8 cellular contexts compared by ENCODE assay signal in genomic region chr3:186849392-186849975, GRCh38. TPM values are rescaled to one million over a fixed set of nuclear protein-coding genes. Genes with fewer than 3 reads are reported as not detected.
A peak's percentile ranks its signal among the peaks of the same experiment; 100 is the strongest.
DNase-seq lines count a peak whose midpoint lies in the region; ATAC-seq and TF ChIP-seq lines count a peak whose summit lies in the region.

No MANE protein-coding gene starts in this region.

- no peak overlapping the region for H3K4me3 ChIP-seq in cardiac muscle cell

- H3K27me3 Mint-ChIP-seq in stimulated activated naive CD8-positive, alpha-beta T cell treated with anti-CD3 and anti-CD28 coated beads, Interleukin-15, amount 100 ng/mL, for 72 hours: peaks cover 8% of the 10 kb centered on the region
- peaks cover 22% of the 10 kb centered on the region for H3K27me3 Mint-ChIP-seq in mesothelial cell of epicardium (ENCODE audit: low read depth)

- DNase-seq in COR-L47 (lab: John Stamatoyannopoulos, UW) (peak; percentile 37), Kasumi-1 (lab: John Stamatoyannopoulos, UW) (peak; percentile 54 to 76), cardiac muscle cell (ENCODE audit: low read depth in 1 of 2, low spot score in 1 of 2) (peak; percentile 59 to 62), mesothelial cell of epicardium (ENCODE audit: low spot score in 2 of 2, unreplicated experiment in 2 of 2) (no peak), substantia nigra (lab: John Stamatoyannopoulos, UW) (no peak)
- peak in 1 of 2 donors; percentile 14 for DNase-seq in stimulated activated naive CD8-positive, alpha-beta T cell treated with anti-CD3 and anti-CD28 coated beads, Interleukin-15, amount 100 ng/mL, for 72 hours

- peaks cover 7 to 10% of the 10 kb centered on the region in 2 donors for H3K9me3 Mint-ChIP-seq in stimulated activated naive CD8-positive, alpha-beta T cell treated with anti-CD3 and anti-CD28 coated beads, Interleukin-15, amount 100 ng/mL, for 72 hours
- no peaks in the 10 kb centered on the region for H3K9me3 Mint-ChIP-seq in mesothelial cell of epicardium

- no peak overlapping the region for H3K4me3 Mint-ChIP-seq in stimulated activated naive CD8-positive, alpha-beta T cell treated with anti-CD3 and anti-CD28 coated beads, Interleukin-15, amount 100 ng/mL, for 72 hours
- H3K4me3 Mint-ChIP-seq in mesothelial cell of epicardium: no peak overlapping the region

- TF ChIP-seq CTCF in cardiac muscle cell (IDR thresholded peaks at IDR 0.05; ENCODE audit: low read depth, low read length): peak; percentile 41
- no peak for TF ChIP-seq CTCF in mesothelial cell of epicardium (IDR thresholded peaks at IDR 0.05; ENCODE audit: unreplicated experiment)

- H3K27ac ChIP-seq in cardiac muscle cell: no peak overlapping the region
- no peak overlapping the region for H3K27ac ChIP-seq in substantia nigra (ENCODE audit: low read depth, low read length, poor library complexity, severe bottlenecking)

- peak overlapping the region in 1 of 2 donors; percentile 64 for H3K27ac Mint-ChIP-seq in stimulated activated naive CD8-positive, alpha-beta T cell treated with anti-CD3 and anti-CD28 coated beads, Interleukin-15, amount 100 ng/mL, for 72 hours
- H3K27ac Mint-ChIP-seq in mesothelial cell of epicardium: no peak overlapping the region

- H3K9me3 ChIP-seq in cardiac muscle cell (ENCODE audit: low read depth): no peaks in the 10 kb centered on the region

- peaks cover 16% of the 10 kb centered on the region for H3K4me1 Mint-ChIP-seq in stimulated activated naive CD8-positive, alpha-beta T cell treated with anti-CD3 and anti-CD28 coated beads, Interleukin-15, amount 100 ng/mL, for 72 hours
- H3K4me1 Mint-ChIP-seq in mesothelial cell of epicardium: no peaks in the 10 kb centered on the region

- no peaks in the 10 kb centered on the region for H3K27me3 ChIP-seq in cardiac muscle cell

- no peaks in the 10 kb centered on the region for H3K36me3 ChIP-seq in cardiac muscle cell

- H3K4me1 ChIP-seq in cardiac muscle cell (ENCODE audit: low read depth): no peaks in the 10 kb centered on the region

- H3K36me3 Mint-ChIP-seq in mesothelial cell of epicardium: no peaks in the 10 kb centered on the region

- peak; percentile 63 for ATAC-seq in GM18873 (IDR thresholded peaks at IDR 0.05; ENCODE audit: low FRiP score, unreplicated experiment)
- peak; percentile 82 for ATAC-seq in SK-N-SH treated with all-trans-retinoic acid at 6 μM for 48 hours
- ATAC-seq in stimulated activated naive CD8-positive, alpha-beta T cell treated with anti-CD3 and anti-CD28 coated beads, Interleukin-15, amount 100 ng/mL, for 72 hours: peak; percentile 94

TF ChIP-seq in SK-N-SH treated with all-trans-retinoic acid at 6 μM for 48 hours, 23 proteins besides CTCF, POLR2A, EP300 and RAD21:
- no peak for TF ChIP-seq SNAI2 (CRISPR knock-in tag; IDR thresholded peaks at IDR 0.05)

RNA-seq across cellular contexts. Expression of gene ADIPOQ, which starts 7.0 kb away (rescaled TPM):
- not detected in 2 replicates for total RNA-seq in cardiac muscle cell
- polyA plus RNA-seq in cardiac muscle cell: not detected in 2 replicates
- total RNA-seq in mesothelial cell of epicardium: not detected in 3 replicates

RNA-seq across cellular contexts. Expression of gene RFC4, which starts 43.2 kb away (rescaled TPM):
- total RNA-seq in cardiac muscle cell (23.0 and 37.5 TPM in 2 replicates), mesothelial cell of epicardium (32.9 to 36.0 TPM (median 33.2 TPM) in 3 replicates)
- 34.0 and 47.4 TPM in 2 replicates for polyA plus RNA-seq in cardiac muscle cell

Comparison
In these comparisons a context has a peak if more than half of its experiments do, and no peak if none do; other contexts are left out.
1. DNase-seq: peak in COR-L47 (single experiment), Kasumi-1 (2 of 2) and cardiac muscle cell (2 of 2); none in mesothelial cell of epicardium (0 of 2) and substantia nigra (0 of 49).
2. Peak in every context shown above with its lines, with median percentiles within 50 percentile points of each other: ATAC-seq.